Comparison of ENCODE assay signal across 25 cellular contexts in genomic region chr5:14577964-14578363, GRCh38.
"Had no signal": no experiment of that assay in that cellular context is flagged by ENCODE, and none has a peak within 500 bp of the region (broad histone marks: within the 10 kb centered on the region; RNA-seq: fewer than 3 reads in every experiment).

No MANE protein-coding gene starts in this region.

- ATAC-seq: activated CD8-positive, alpha-beta memory T cell treated with anti-CD3 and anti-CD28 coated beads, Interleukin-2, amount 10 ng/mL, durations not matched to agents 7 days and 5 days; body of pancreas; heart right ventricle; left cardiac atrium; mucosa of descending colon; right lobe of liver had no signal

- DNase-seq: activated CD4-positive, alpha-beta memory T cell treated with anti-CD3 and anti-CD28 coated beads, Interleukin-2, amount 10 ng/mL, durations not matched to agents 7 days and 5 days; activated CD4-positive, alpha-beta T cell treated with anti-CD3 and anti-CD28 coated beads for 48 hours; activated CD4-positive, CD25-positive, alpha-beta regulatory T cell; activated CD8-positive, alpha-beta memory T cell treated with anti-CD3 and anti-CD28 coated beads, Interleukin-2, amount 10 ng/mL, durations not matched to agents 7 days and 5 days; activated gamma-delta T cell; activated T-cell treated with anti-CD3 and anti-CD28 coated beads for 4 hours; anterior cingulate cortex; body of pancreas; foreskin fibroblast; heart right ventricle; islet precursor cell; left cardiac atrium; mucosa of descending colon; posterior cingulate gyrus; right lobe of liver; stimulated activated CD4-positive, alpha-beta T cell treated with anti-CD3 and anti-CD28 coated beads, Interleukin-1b, Interleukin-23, amount 100 ng/mL, for 48 hours; substantia nigra; T1000; tibial artery had no signal

- H3K27ac ChIP-seq: body of pancreas, cardiac muscle cell, heart right ventricle, right lobe of liver, skin epidermis, tibial artery had no signal

- H3K9me3 ChIP-seq: body of pancreas, heart right ventricle, mucosa of descending colon, right lobe of liver, tibial artery had no signal

- H3K27me3 Mint-ChIP-seq: activated naive CD4-positive, alpha-beta T cell treated with anti-CD3 and anti-CD28 coated beads, Interleukin-2, amount 50 U/mL, for 24 hours had no signal

- H3K9me3 Mint-ChIP-seq: activated CD4-positive, alpha-beta memory T cell treated with anti-CD3 and anti-CD28 coated beads, Interleukin-2, amount 10 ng/mL, durations not matched to agents 7 days and 5 days; activated naive CD4-positive, alpha-beta T cell treated with anti-CD3 and anti-CD28 coated beads, Interleukin-2, amount 50 U/mL, for 24 hours; activated T-helper 1 cell treated with anti-CD3 and anti-CD28 coated beads, Interleukin-12 subunit alpha, Interleukin-12 subunit beta, Interleukin-2, Interleukin-4 antibody, amounts not matched to agents 30 ng/mL and 10 ng/mL and 1 ng/mL, durations not matched to agents 14 hours and 24 hours and 36 hours; memory B cell; stimulated activated naive CD8-positive, alpha-beta T cell treated with anti-CD3 and anti-CD28 coated beads, Interleukin-15, Interleukin-2, amounts not matched to agents 100 ng/mL and 50 ng/mL, for 24 hours had no signal

- H3K27me3 ChIP-seq: body of pancreas, right lobe of liver had no signal

- H3K36me3 ChIP-seq: cardiac muscle cell, heart right ventricle, right lobe of liver, tibial artery had no signal

- H3K4me3 ChIP-seq: body of pancreas, cardiac muscle cell, heart right ventricle, mucosa of descending colon, right lobe of liver, skin epidermis, tibial artery had no signal

- H3K4me3 Mint-ChIP-seq: activated CD4-positive, alpha-beta memory T cell treated with anti-CD3 and anti-CD28 coated beads, Interleukin-2, amount 10 ng/mL, durations not matched to agents 7 days and 5 days; activated CD8-positive, alpha-beta memory T cell treated with anti-CD3 and anti-CD28 coated beads, Interleukin-2, amount 10 ng/mL, durations not matched to agents 7 days and 5 days; activated naive CD4-positive, alpha-beta T cell treated with anti-CD3 and anti-CD28 coated beads, Interleukin-2, amount 50 U/mL, for 24 hours; activated T-helper 1 cell treated with anti-CD3 and anti-CD28 coated beads, Interleukin-12 subunit alpha, Interleukin-12 subunit beta, Interleukin-2, Interleukin-4 antibody, amounts not matched to agents 30 ng/mL and 10 ng/mL and 1 ng/mL, durations not matched to agents 14 hours and 24 hours and 36 hours; memory B cell; stimulated activated naive CD8-positive, alpha-beta T cell treated with anti-CD3 and anti-CD28 coated beads, Interleukin-15, Interleukin-2, amounts not matched to agents 100 ng/mL and 50 ng/mL, for 24 hours had no signal

- H3K27ac Mint-ChIP-seq: activated CD4-positive, alpha-beta memory T cell treated with anti-CD3 and anti-CD28 coated beads, Interleukin-2, amount 10 ng/mL, durations not matched to agents 7 days and 5 days; activated CD8-positive, alpha-beta memory T cell treated with anti-CD3 and anti-CD28 coated beads, Interleukin-2, amount 10 ng/mL, durations not matched to agents 7 days and 5 days; activated naive CD4-positive, alpha-beta T cell treated with anti-CD3 and anti-CD28 coated beads, Interleukin-2, amount 50 U/mL, for 24 hours; activated T-helper 1 cell treated with anti-CD3 and anti-CD28 coated beads, Interleukin-12 subunit alpha, Interleukin-12 subunit beta, Interleukin-2, Interleukin-4 antibody, amounts not matched to agents 30 ng/mL and 10 ng/mL and 1 ng/mL, durations not matched to agents 14 hours and 24 hours and 36 hours; memory B cell; stimulated activated naive CD8-positive, alpha-beta T cell treated with anti-CD3 and anti-CD28 coated beads, Interleukin-15, Interleukin-2, amounts not matched to agents 100 ng/mL and 50 ng/mL, for 24 hours had no signal

- H3K36me3 Mint-ChIP-seq: activated CD8-positive, alpha-beta memory T cell treated with anti-CD3 and anti-CD28 coated beads, Interleukin-2, amount 10 ng/mL, durations not matched to agents 7 days and 5 days; activated naive CD4-positive, alpha-beta T cell treated with anti-CD3 and anti-CD28 coated beads, Interleukin-2, amount 50 U/mL, for 24 hours; memory B cell had no signal
